Comparison of ENCODE assay signal across 1 cellular context in the genomic region with DNA sequence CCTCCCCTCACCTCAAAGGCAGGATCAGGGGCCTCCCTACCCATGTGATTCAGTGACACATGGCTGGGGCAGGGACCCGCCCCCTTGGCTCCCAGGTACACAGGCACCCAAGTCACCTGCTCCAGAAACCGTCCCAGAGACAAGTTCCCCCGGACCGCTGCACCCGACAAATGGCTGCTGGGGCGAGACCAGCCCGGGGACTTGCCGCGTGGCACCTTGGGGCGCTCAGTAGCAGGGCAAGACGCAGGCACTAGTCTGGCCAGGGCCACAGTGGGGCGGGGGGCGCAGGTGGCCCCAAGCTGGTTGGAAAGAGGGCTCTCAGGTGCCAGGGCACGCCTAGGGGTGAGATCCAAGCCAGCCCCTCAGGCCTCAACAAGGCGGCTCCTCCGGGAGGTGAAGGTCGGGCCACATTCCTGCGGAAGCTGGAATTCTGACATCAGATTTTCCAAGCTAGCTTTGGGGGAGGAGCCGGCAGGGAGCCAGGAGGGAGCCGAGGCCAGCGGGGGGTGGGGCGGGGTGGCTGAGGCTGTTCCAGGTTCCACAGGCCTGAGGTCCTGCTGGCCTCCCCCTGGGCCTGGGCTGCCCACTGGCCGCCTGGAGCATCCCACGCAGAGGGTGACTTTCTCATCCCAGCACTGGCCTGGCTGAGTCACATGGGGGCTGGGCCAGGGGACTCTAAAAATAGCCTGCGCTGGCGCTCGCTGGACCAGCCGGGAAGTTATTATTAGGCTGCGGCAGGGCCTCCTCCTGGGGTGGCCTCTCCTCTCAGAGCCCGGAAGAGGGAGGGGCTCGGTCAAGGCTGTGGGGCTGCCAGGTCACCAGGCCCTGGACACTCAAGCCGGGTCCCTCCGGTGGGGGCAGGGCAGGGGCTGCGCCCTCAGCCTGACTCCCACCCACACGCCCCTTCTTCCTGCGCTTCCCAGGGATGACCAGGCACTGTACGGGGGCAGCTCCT.
A peak's percentile ranks its signal among the peaks of the same experiment; 100 is the strongest.
TF ChIP-seq lines count a peak whose summit lies in the region.

No MANE protein-coding gene starts in this region.

TF ChIP-seq in WTC11, 78 proteins besides CTCF, POLR2A, EP300 and RAD21 (continued from another document):
- TF ChIP-seq PRDM15 (CRISPR knock-in tag; IDR thresholded peaks at IDR 0.05) (no peak), GABPB1 (CRISPR knock-in tag; IDR thresholded peaks at IDR 0.05) (peak; percentile 62), EMX1 (CRISPR knock-in tag; IDR thresholded peaks at IDR 0.05) (no peak)
